Comparison of ENCODE assay signal across 25 cellular contexts in the genomic region with DNA sequence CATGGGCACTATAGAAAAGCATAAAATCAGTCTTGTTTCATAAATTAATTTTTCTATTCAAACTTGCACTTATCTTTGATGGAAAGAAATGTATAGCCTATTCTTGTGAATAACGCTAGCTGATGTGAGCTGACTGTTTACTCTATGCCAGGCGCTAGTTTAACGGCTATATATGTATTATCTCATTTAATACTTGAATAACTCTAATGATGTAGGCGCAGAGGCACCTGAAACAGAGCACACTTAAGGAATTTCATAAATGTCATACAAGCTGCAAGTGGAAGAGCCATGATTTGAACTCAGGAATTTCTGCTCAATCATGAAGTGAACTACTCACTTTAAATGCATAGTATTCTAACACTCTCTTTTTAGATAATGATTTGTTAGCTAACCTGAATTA.
DNase-seq lines count a peak whose midpoint lies in the region; ATAC-seq, FAIRE-seq and TF ChIP-seq lines count a peak whose summit lies in the region.
"Had no signal": no experiment of that assay in that cellular context is flagged by ENCODE, and none has a peak within 500 bp of the region (broad histone marks: within the 10 kb centered on the region; RNA-seq: fewer than 3 reads in every experiment).

No MANE protein-coding gene starts in this region.

- no peak for TF ChIP-seq POLR2A in A549 (IDR thresholded peaks at IDR 0.05; ENCODE audit: low read length)
- TF ChIP-seq POLR2A in GM18505 (IDR thresholded peaks at IDR 0.05; ENCODE audit: borderline replicate concordance, extremely low read depth, insufficient read depth, insufficient read length): no peak

- no peak overlapping the region for H3K4me3 Mint-ChIP-seq in mesothelial cell of epicardium
- H3K4me3 Mint-ChIP-seq: CD14-positive monocyte; CD4-positive, alpha-beta memory T cell; CD4-positive, CD25-positive, alpha-beta regulatory T cell; CD8-positive, alpha-beta memory T cell had no signal

- no peak overlapping the region for H3K4me2 ChIP-seq in A549
- H3K4me2 ChIP-seq: BLaER1 had no signal

- no peak for TF ChIP-seq RAD21 in A549 (conservative IDR thresholded peaks at IDR 0.05 in 1 of 2, IDR thresholded peaks at IDR 0.05 in 1 of 2)

- WGBS in A549 (ENCODE audit: missing lambda C conversion rate): 93% methylated on average over 4 of the region's 4 CpGs
- WGBS in psoas muscle, 3 donors: 96 to 99% (median 99%) methylated on average over 4 of the region's 4 CpGs

- intact Hi-C loops in psoas muscle (cut with DNase I): no loop called here

- peak; percentile 39 for FAIRE-seq in A549 (lab: Jason Lieb, UNC)
- FAIRE-seq: GM12878, GM12892, GM19239 had no signal

- H3K27ac Mint-ChIP-seq in mesothelial cell of epicardium: peak overlapping the region; percentile 89
- H3K27ac Mint-ChIP-seq: CD4-positive, alpha-beta memory T cell; CD4-positive, CD25-positive, alpha-beta regulatory T cell; CD8-positive, alpha-beta memory T cell had no signal

- no peak for DNase-seq in A549 (ENCODE audit: low read depth in 1 of 2, low spot score in 1 of 2)
- DNase-seq in mesothelial cell of epicardium (ENCODE audit: low spot score in 2 of 2, unreplicated experiment in 2 of 2): no peak
- DNase-seq in psoas muscle: no peak
- no peak for DNase-seq in hepatic stellate cell (ENCODE audit: low spot score)
- DNase-seq: ACHN; BE2C; C1 segment of cervical spinal cord; CD4-positive, CD25-positive, alpha-beta regulatory T cell; COR-L47; DMS 273 treated with DMSO at 0.1 percent for 48 hours; DMS153; DMS79; DND-41; EL; GDM1 had no signal

- no peak for ATAC-seq in A549
- no peak for ATAC-seq in psoas muscle
- no peak for ATAC-seq in GM18505 (IDR thresholded peaks at IDR 0.05; ENCODE audit: unreplicated experiment)
- ATAC-seq in HG03196 (IDR thresholded peaks at IDR 0.05; ENCODE audit: unreplicated experiment): no peak
- ATAC-seq: GM12878 had no signal

- H3K4me3 ChIP-seq in A549 (no peak overlapping the region), psoas muscle (no peak overlapping the region)
- H3K4me3 ChIP-seq: BLaER1, GM12878 had no signal

- H3K27me3 ChIP-seq in psoas muscle (ENCODE audit: insufficient read depth in 3 of 3, low read length in 2 of 3): no peaks in the 10 kb centered on the region
- H3K27me3 ChIP-seq: BE2C, BLaER1 had no signal

- H3K4me1 Mint-ChIP-seq in mesothelial cell of epicardium: peaks cover 70% of the 10 kb centered on the region
- H3K4me1 Mint-ChIP-seq: CD4-positive, CD25-positive, alpha-beta regulatory T cell; CD8-positive, alpha-beta memory T cell had no signal

- CTCF ChIA-PET in A549 (lab: Yijun Ruan, JAX): interaction anchor here (2.5 kb wide), 1 partner anchor 26 kb away, joined by 6 read pairs; no protein-coding TSS in a partner anchor

- H3K9me3 Mint-ChIP-seq in mesothelial cell of epicardium: peaks cover 12% of the 10 kb centered on the region
- H3K9me3 Mint-ChIP-seq: CD14-positive monocyte had no signal

- peaks cover 64% of the 10 kb centered on the region for H3K4me1 ChIP-seq in A549
- peaks cover 62% of the 10 kb centered on the region for H3K4me1 ChIP-seq in psoas muscle
- H3K4me1 ChIP-seq: BE2C had no signal

- no peak for TF ChIP-seq CTCF in A549 (IDR thresholded peaks at IDR 0.05)
- no peak for TF ChIP-seq CTCF in mesothelial cell of epicardium (IDR thresholded peaks at IDR 0.05; ENCODE audit: unreplicated experiment)
- no peak for TF ChIP-seq CTCF in psoas muscle (IDR thresholded peaks at IDR 0.05)

- no peaks in the 10 kb centered on the region for H3K27me3 Mint-ChIP-seq in mesothelial cell of epicardium (ENCODE audit: low read depth)

- no peak for TF ChIP-seq EP300 in A549 (IDR thresholded peaks at IDR 0.05)

- peaks cover 6% of the 10 kb centered on the region for H3K36me3 Mint-ChIP-seq in mesothelial cell of epicardium
- H3K36me3 Mint-ChIP-seq: CD14-positive monocyte; CD4-positive, alpha-beta memory T cell; CD4-positive, CD25-positive, alpha-beta regulatory T cell; CD8-positive, alpha-beta memory T cell had no signal

- no peak overlapping the region for H3K27ac ChIP-seq in A549
- H3K27ac ChIP-seq in psoas muscle: peak overlapping the region; percentile 12
- H3K27ac ChIP-seq: 22Rv1, BLaER1 had no signal

- no peaks in the 10 kb centered on the region for H3K9me3 ChIP-seq in A549
- H3K9me3 ChIP-seq in psoas muscle: no peaks in the 10 kb centered on the region
- H3K9me3 ChIP-seq: BE2C, BLaER1 had no signal

- H3K36me3 ChIP-seq in psoas muscle (ENCODE audit: insufficient read depth in 1 of 2, low read depth in 1 of 2): no peaks in the 10 kb centered on the region
- H3K36me3 ChIP-seq: BE2C, BLaER1 had no signal

- POLR2A ChIA-PET in A549 (lab: Yijun Ruan, JAX): no interaction called here

TF ChIP-seq in A549, 52 proteins besides CTCF, POLR2A, EP300 and RAD21:
- TF ChIP-seq ESRRA (IDR thresholded peaks at IDR 0.05; ENCODE audit: borderline replicate concordance, low read length) (no peak), FOSB (CRISPR knock-in tag; IDR thresholded peaks at IDR 0.05) (no peak), NFE2L2 (conservative IDR thresholded peaks at IDR 0.05; ENCODE audit: low read length) (no peak), HOXB5 (CRISPR knock-in tag; IDR thresholded peaks at IDR 0.05) (no peak), KDM5A (IDR thresholded peaks at IDR 0.05) (no peak), TP53 (CRISPR knock-in tag; IDR thresholded peaks at IDR 0.05) (no peak), HOXB13 (CRISPR knock-in tag; IDR thresholded peaks at IDR 0.05; ENCODE audit: low read depth) (no peak), FOSL2 (IDR thresholded peaks at IDR 0.05) (no peak), FOSL2 (CRISPR knock-in tag; IDR thresholded peaks at IDR 0.05) (no peak), CEBPB (IDR thresholded peaks at IDR 0.05) (no peak), ZNF302 (CRISPR knock-in tag; IDR thresholded peaks at IDR 0.05) (no peak), HDAC2 (IDR thresholded peaks at IDR 0.05) (no peak), JUN (IDR thresholded peaks at IDR 0.05) (no peak), GATA3 (IDR thresholded peaks at IDR 0.05; ENCODE audit: borderline replicate concordance) (no peak), ZFP36 (IDR thresholded peaks at IDR 0.05; ENCODE audit: borderline replicate concordance, partially characterized antibody) (no peak), EHMT2 (IDR thresholded peaks at IDR 0.05; ENCODE audit: low read depth) (no peak)
- TF ChIP-seq, protein P1, sequence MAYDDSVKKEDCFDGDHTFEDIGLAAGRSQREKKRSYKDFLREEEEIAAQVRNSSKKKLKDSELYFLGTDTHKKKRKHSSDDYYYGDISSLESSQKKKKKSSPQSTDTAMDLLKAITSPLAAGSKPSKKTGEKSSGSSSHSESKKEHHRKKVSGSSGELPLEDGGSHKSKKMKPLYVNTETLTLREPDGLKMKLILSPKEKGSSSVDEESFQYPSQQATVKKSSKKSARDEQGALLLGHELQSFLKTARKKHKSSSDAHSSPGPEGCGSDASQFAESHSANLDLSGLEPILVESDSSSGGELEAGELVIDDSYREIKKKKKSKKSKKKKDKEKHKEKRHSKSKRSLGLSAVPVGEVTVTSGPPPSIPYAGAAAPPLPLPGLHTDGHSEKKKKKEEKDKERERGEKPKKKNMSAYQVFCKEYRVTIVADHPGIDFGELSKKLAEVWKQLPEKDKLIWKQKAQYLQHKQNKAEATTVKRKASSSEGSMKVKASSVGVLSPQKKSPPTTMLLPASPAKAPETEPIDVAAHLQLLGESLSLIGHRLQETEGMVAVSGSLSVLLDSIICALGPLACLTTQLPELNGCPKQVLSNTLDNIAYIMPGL (CRISPR knock-in tag; IDR thresholded peaks at IDR 0.05; ENCODE audit: borderline replicate concordance): no peak
- TF ChIP-seq, protein P2, sequence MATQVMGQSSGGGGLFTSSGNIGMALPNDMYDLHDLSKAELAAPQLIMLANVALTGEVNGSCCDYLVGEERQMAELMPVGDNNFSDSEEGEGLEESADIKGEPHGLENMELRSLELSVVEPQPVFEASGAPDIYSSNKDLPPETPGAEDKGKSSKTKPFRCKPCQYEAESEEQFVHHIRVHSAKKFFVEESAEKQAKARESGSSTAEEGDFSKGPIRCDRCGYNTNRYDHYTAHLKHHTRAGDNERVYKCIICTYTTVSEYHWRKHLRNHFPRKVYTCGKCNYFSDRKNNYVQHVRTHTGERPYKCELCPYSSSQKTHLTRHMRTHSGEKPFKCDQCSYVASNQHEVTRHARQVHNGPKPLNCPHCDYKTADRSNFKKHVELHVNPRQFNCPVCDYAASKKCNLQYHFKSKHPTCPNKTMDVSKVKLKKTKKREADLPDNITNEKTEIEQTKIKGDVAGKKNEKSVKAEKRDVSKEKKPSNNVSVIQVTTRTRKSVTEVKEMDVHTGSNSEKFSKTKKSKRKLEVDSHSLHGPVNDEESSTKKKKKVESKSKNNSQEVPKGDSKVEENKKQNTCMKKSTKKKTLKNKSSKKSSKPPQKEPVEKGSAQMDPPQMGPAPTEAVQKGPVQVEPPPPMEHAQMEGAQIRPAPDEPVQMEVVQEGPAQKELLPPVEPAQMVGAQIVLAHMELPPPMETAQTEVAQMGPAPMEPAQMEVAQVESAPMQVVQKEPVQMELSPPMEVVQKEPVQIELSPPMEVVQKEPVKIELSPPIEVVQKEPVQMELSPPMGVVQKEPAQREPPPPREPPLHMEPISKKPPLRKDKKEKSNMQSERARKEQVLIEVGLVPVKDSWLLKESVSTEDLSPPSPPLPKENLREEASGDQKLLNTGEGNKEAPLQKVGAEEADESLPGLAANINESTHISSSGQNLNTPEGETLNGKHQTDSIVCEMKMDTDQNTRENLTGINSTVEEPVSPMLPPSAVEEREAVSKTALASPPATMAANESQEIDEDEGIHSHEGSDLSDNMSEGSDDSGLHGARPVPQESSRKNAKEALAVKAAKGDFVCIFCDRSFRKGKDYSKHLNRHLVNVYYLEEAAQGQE (IDR thresholded peaks at IDR 0.05): no peak
- TF ChIP-seq, protein P3, sequence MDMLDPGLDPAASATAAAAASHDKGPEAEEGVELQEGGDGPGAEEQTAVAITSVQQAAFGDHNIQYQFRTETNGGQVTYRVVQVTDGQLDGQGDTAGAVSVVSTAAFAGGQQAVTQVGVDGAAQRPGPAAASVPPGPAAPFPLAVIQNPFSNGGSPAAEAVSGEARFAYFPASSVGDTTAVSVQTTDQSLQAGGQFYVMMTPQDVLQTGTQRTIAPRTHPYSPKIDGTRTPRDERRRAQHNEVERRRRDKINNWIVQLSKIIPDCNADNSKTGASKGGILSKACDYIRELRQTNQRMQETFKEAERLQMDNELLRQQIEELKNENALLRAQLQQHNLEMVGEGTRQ (IDR thresholded peaks at IDR 0.05): no peak
